10 cellular contexts compared by ENCODE assay signal in genomic region chr4:7323872-7324650, GRCh38.
DNase-seq lines count a peak whose midpoint lies in the region; ATAC-seq, FAIRE-seq and TF ChIP-seq lines count a peak whose summit lies in the region.
"Had no signal": no experiment of that assay in that cellular context is flagged by ENCODE, and none has a peak within 500 bp of the region (broad histone marks: within the 10 kb centered on the region; RNA-seq: fewer than 3 reads in every experiment).

No MANE protein-coding gene starts in this region.

- peak; percentile 23 for DNase-seq in DMS153 treated with DMSO at 0.1 percent for 48 hours (lab: John Stamatoyannopoulos, UW; ENCODE audit: unreplicated experiment)
- DNase-seq in LNCaP clone FGC (ENCODE audit: low read depth), result no peak
- peak; percentile 44 for DNase-seq in RCC 7860 (ENCODE audit: low spot score)
- peak; percentile 24 for DNase-seq in lower lobe of right lung
- no peak for DNase-seq in GM20000 (ENCODE audit: low spot score)
- no peak for DNase-seq in osteocyte (ENCODE audit: extremely low spot score, unreplicated experiment)
- DNase-seq: stimulated activated CD4-positive, alpha-beta T cell treated with anti-CD3 and anti-CD28 coated beads, Interleukin-2, amount 100 ng/mL, for 48 hours had no signal

- H3K4me1 ChIP-seq in lower lobe of right lung, result no peaks in the 10 kb centered on the region

- H3K27me3 Mint-ChIP-seq in osteocyte (ENCODE audit: unreplicated experiment), result no peaks in the 10 kb centered on the region

- peaks cover 17% of the 10 kb centered on the region for H3K4me1 Mint-ChIP-seq in osteocyte (ENCODE audit: unreplicated experiment)

- no peak overlapping the region for H3K27ac Mint-ChIP-seq in osteocyte (ENCODE audit: unreplicated experiment)

- no peaks in the 10 kb centered on the region for H3K36me3 ChIP-seq in lower lobe of right lung

- no peak overlapping the region for H3K27ac ChIP-seq in lower lobe of right lung
- H3K27ac ChIP-seq: KMS-11 had no signal

- intact Hi-C loops in lower lobe of right lung (cut with DNase I), result no loop called here

- TF ChIP-seq CTCF in LNCaP clone FGC (IDR thresholded peaks at IDR 0.05; ENCODE audit: control insufficient read depth, extremely low read depth, insufficient read depth), result peak; percentile 32
- no peak for TF ChIP-seq CTCF in lower lobe of right lung (IDR thresholded peaks at IDR 0.05)
- TF ChIP-seq CTCF in GM20000 (IDR thresholded peaks at IDR 0.05; ENCODE audit: extremely low read depth, missing control alignments), result no peak
- TF ChIP-seq CTCF in osteocyte (IDR thresholded peaks at IDR 0.05), result no peak

- H3K9me3 Mint-ChIP-seq in osteocyte (ENCODE audit: unreplicated experiment), result peaks cover 9% of the 10 kb centered on the region

- ATAC-seq in lower lobe of right lung (no peak), HG03159 (IDR thresholded peaks at IDR 0.05; ENCODE audit: unreplicated experiment) (no peak), GM19351 (IDR thresholded peaks at IDR 0.05; ENCODE audit: unreplicated experiment) (no peak)

- no peak overlapping the region for H3K4me3 ChIP-seq in LNCaP clone FGC (ENCODE audit: low read depth, low read length)
- H3K4me3 ChIP-seq in lower lobe of right lung, result no peak overlapping the region

- FAIRE-seq in RCC 7860 (lab: Jason Lieb, UNC), result no peak

- no peak overlapping the region for H3K4me3 Mint-ChIP-seq in osteocyte (ENCODE audit: unreplicated experiment)

- H3K27me3 ChIP-seq in lower lobe of right lung (ENCODE audit: low read depth), result no peaks in the 10 kb centered on the region

- H3K9me3 ChIP-seq in lower lobe of right lung, result peaks cover 4% of the 10 kb centered on the region

- no peaks in the 10 kb centered on the region for H3K36me3 Mint-ChIP-seq in osteocyte (ENCODE audit: unreplicated experiment)

Comparison
In these comparisons a context has a peak if more than half of its experiments do, and no peak if none do; other contexts are left out.
1. DNase-seq: peak in DMS153 treated with DMSO at 0.1 percent for 48 hours (single experiment), RCC 7860 (single experiment) and lower lobe of right lung (single experiment); none in LNCaP clone FGC (single experiment), GM20000 (single experiment) and osteocyte (single experiment).